ENCODE assay signal across 9 cellular contexts in genomic region chr1:221611930-221612777, GRCh38.
A peak's percentile ranks its signal among the peaks of the same experiment; 100 is the strongest.
DNase-seq lines count a peak whose midpoint lies in the region; ATAC-seq and TF ChIP-seq lines count a peak whose summit lies in the region.
"Had no signal": no experiment of that assay in that cellular context is flagged by ENCODE, and none has a peak within 500 bp of the region (broad histone marks: within the 10 kb centered on the region; RNA-seq: fewer than 3 reads in every experiment).

No MANE protein-coding gene starts in this region.

- ATAC-seq in right lobe of liver (peak in 3 of 4 donors; percentile 56 to 97 (median 75)), HG03469 (IDR thresholded peaks at IDR 0.05; ENCODE audit: unreplicated experiment) (no peak)
- ATAC-seq: CD8-positive, alpha-beta T cell had no signal

- H3K4me1 ChIP-seq in right lobe of liver (no peaks in the 10 kb centered on the region), spleen (peaks cover 0 to 3% (median 0%) of the 10 kb centered on the region in 6 donors)

- H3K36me3 ChIP-seq in right lobe of liver = no peaks in the 10 kb centered on the region
- H3K36me3 ChIP-seq in spleen = no peaks in the 10 kb centered on the region

- H3K27ac ChIP-seq in 22Rv1 (peak overlapping the region; percentile 90), right lobe of liver (no peak overlapping the region), spleen (no peak overlapping the region)

- TF ChIP-seq POLR2A in right lobe of liver (IDR thresholded peaks at IDR 0.05) (no peak), spleen (IDR thresholded peaks at IDR 0.05) (no peak)

- peak; percentile 37 for DNase-seq in LoVo (ENCODE audit: low spot score)
- peak; percentile 6 for DNase-seq in brain pericyte (ENCODE audit: low read depth, low spot score)
- peak in 1 of 3 donors; percentile 53 for DNase-seq in right lobe of liver
- no peak for DNase-seq in NK-92 treated with Interleukin-12 subunit alpha and Interleukin-12 subunit beta, amount 100 ng/mL, for 24 hours (lab: John Stamatoyannopoulos, UW)
- no peak for DNase-seq in germinal center (ENCODE audit: low spot score)
- DNase-seq in spleen = no peak
- DNase-seq: CD8-positive, alpha-beta T cell had no signal

- H3K9me3 ChIP-seq in right lobe of liver (no peaks in the 10 kb centered on the region), spleen (no peaks in the 10 kb centered on the region)

- H3K27me3 ChIP-seq in right lobe of liver (no peaks in the 10 kb centered on the region), spleen (replicated peaks in 1 of 7) (no peaks in the 10 kb centered on the region)

- intact Hi-C loops in right lobe of liver (cut with DNase I) (no loop called here), spleen (cut with DNase I; ENCODE audit: low total_unique reads) (no loop called here)

- H3K4me3 ChIP-seq in right lobe of liver (no peak overlapping the region), spleen (no peak overlapping the region)

- WGBS in right lobe of liver (ENCODE audit: insufficient coverage, low coverage, low lambda C conversion rate, missing lambda C conversion rate) = 50% methylated on average over 6 of the region's 6 CpGs
- 59 to 71% (median 65%) methylated on average over 6 of the region's 6 CpGs for WGBS in spleen, 5 donors

- no peak for TF ChIP-seq CTCF in 22Rv1 (IDR thresholded peaks at IDR 0.05)
- TF ChIP-seq CTCF in right lobe of liver (IDR thresholded peaks at IDR 0.05) = no peak
- no peak for TF ChIP-seq CTCF in spleen (IDR thresholded peaks at IDR 0.05 in 8 of 11, conservative IDR thresholded peaks at IDR 0.05 in 3 of 11)

Comparison
In these comparisons a context has a peak if more than half of its experiments do, and no peak if none do; other contexts are left out.
1. DNase-seq: peak in LoVo (single experiment) and brain pericyte (single experiment); none in NK-92 treated with Interleukin-12 subunit alpha and Interleukin-12 subunit beta, amount 100 ng/mL, for 24 hours (single experiment), germinal center (single experiment) and spleen (single experiment).